Comparison of ENCODE assay signal across 1 cellular context in genomic region chr3:109268181-109268580, GRCh38.
TF ChIP-seq lines count a peak whose summit lies in the region.

No MANE protein-coding gene starts in this region.

TF ChIP-seq in GM23338, 12 proteins besides CTCF, POLR2A, EP300 and RAD21:
- no peak for TF ChIP-seq ETS1 (IDR thresholded peaks at IDR 0.05)
- no peak for TF ChIP-seq REST (IDR thresholded peaks at IDR 0.05; ENCODE audit: unreplicated experiment)
- no peak for TF ChIP-seq ZNF114 (CRISPR knock-in tag; IDR thresholded peaks at IDR 0.05)
- no peak for TF ChIP-seq STAT1 (IDR thresholded peaks at IDR 0.05; ENCODE audit: unreplicated experiment)
- TF ChIP-seq JUNB (IDR thresholded peaks at IDR 0.05; ENCODE audit: unreplicated experiment) = no peak
- no peak for TF ChIP-seq NANOG (IDR thresholded peaks at IDR 0.05; ENCODE audit: borderline replicate concordance)
